In the genomic region with DNA sequence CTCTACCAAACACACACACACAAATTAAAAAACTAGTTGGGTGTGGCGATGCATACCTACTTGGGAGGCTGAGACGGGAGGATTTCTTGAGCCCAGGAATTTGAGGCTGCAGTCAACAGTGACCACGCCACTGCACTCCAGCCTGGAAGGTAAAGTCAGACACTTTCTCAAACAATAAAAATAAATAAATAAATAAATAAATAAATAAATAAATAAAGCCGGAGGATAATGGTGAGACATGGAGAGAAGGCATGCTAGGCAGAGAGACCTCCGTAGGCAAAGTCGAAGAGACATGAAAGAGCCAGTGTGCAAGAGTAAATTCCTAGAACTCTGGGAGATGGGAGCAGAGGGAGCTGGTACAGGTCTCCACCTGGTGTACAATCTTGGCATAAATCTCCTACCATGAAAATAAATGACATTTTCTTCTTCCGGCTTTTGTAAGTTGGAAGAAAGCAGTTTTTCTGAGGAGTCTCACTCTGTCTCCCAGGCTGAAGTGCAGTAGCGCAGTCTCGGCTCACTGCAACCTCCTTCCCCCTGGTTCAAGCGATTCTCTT, we compare ENCODE assay signal across 19 cellular contexts. TPM values are rescaled to one million over a fixed set of nuclear protein-coding genes. Genes with fewer than 3 reads are reported as not detected.
"Had no signal": no experiment of that assay in that cellular context is flagged by ENCODE, and none has a peak within 500 bp of the region (broad histone marks: within the 10 kb centered on the region; RNA-seq: fewer than 3 reads in every experiment).

No MANE protein-coding gene starts in this region.

RNA-seq across cellular contexts. Expression of a gene that starts 37.7 kb away (rescaled TPM):
- polyA plus RNA-seq: cardiac muscle cell had no signal

RNA-seq across cellular contexts. Expression of a gene that starts 46.8 kb away (rescaled TPM):
- total RNA-seq: activated CD4-positive, alpha-beta memory T cell treated with anti-CD3 and anti-CD28 coated beads for 36 hours; activated CD4-positive, alpha-beta T cell treated with anti-CD3 and anti-CD28 coated beads for 36 hours; activated CD4-positive, alpha-beta T cell treated with anti-CD3 and anti-CD28 coated beads, Interleukin-2, amount 10 ng/mL, durations not matched to agents 24 days and 14 days; activated CD8-positive, alpha-beta memory T cell treated with anti-CD3 and anti-CD28 coated beads for 36 hours; activated CD8-positive, alpha-beta memory T cell treated with anti-CD3 and anti-CD28 coated beads, Interleukin-2, amount 10 ng/mL, durations not matched to agents 7 days and 5 days; activated CD8-positive, alpha-beta T cell treated with anti-CD3 and anti-CD28 coated beads, Interleukin-2, amount 10 ng/mL, durations not matched to agents 7 days and 5 days; activated naive CD4-positive, alpha-beta T cell treated with anti-CD3 and anti-CD28 coated beads for 36 hours; activated naive CD8-positive, alpha-beta T cell treated with anti-CD3 and anti-CD28 coated beads for 36 hours; activated T-helper 1 cell treated with anti-CD3 and anti-CD28 coated beads, Interleukin-12 subunit alpha, Interleukin-12 subunit beta, Interleukin-2, Interleukin-4 antibody, amounts not matched to agents 30 ng/mL and 10 ng/mL and 1 ng/mL, durations not matched to agents 14 hours and 24 hours and 36 hours; activated T-helper 2 cell treated with anti-CD3 and anti-CD28 coated beads, Interferon-gamma antibody, Interleukin-2, Interleukin-4, amounts not matched to agents 10 μg/mL and 5 μg/mL and 100 μg/mL, durations not matched to agents 14 hours and 24 hours and 36 hours; adrenal gland; aorta; breast epithelium; cardiac muscle cell; dermis microvascular lymphatic vessel endothelial cell; fibroblast of lung; fibroblast of villous mesenchyme; frontal cortex; T-helper 1 cell treated with Interleukin-12 subunit alpha and Interleukin-12 subunit beta and Interleukin-4 antibody, amounts not matched to agents 30 ng/mL and 1 ng/mL, for 36 hours had no signal
- polyA plus RNA-seq: adrenal gland, aorta, fibroblast of lung had no signal
